8 cellular contexts compared by ENCODE assay signal in the genomic region with DNA sequence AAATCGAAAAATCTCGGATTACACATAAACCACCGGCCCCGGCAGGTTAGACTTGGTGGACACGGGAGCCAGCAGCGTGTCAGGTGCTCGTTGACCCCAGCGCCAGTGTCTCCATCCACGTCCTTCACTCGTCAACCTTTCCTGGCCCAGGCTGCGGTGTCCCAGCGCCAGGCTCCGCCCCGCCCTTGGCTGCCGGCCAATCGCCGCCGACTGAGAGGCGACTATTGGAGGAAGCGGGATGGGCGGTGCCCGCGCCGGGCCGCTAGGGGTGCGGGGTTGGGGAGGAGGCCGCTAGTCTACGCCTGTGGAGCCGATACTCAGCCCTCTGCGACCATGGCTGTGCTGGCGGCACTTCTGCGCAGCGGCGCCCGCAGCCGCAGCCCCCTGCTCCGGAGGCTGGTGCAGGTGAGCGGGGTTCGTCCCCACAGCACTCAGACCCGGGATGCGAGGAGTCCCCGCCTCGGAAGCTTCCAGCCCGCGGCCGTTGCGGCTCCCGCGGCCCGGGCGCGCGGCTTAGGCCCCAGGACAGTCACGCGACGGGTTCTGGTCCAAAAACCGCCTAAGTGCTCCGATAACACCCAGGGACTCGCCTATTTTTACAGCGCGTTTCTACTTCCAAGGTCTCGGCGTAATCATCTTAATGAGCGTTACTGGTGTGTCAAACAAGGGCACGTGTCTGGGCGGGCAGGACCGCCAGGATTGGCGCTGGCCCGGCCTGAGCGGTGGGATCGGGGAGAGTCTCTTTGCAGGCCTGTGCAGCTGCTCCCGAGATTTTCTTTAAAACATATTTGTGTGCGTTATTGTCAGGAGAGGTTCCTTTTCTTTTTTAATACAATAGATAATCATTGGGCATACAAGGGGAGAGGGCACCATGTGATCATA. TPM values are rescaled to one million over a fixed set of nuclear protein-coding genes. Genes with fewer than 3 reads are reported as not detected.
A peak's percentile ranks its signal among the peaks of the same experiment; 100 is the strongest.
DNase-seq lines count a peak whose midpoint lies in the region; ATAC-seq and TF ChIP-seq lines count a peak whose summit lies in the region.

TSS of gene ACAT1 (plus strand) at position 294 of the 882 bp plus-strand sequence. CDS start at position 334, 40 bp downstream.

- H3K27me3 ChIP-seq in heart left ventricle (peaks cover 0 to 3% (median 0%) of the 10 kb centered on the region in 9 donors), upper lobe of right lung (no peaks in the 10 kb centered on the region)

- H3K4me3 ChIP-seq in GM12875 (ENCODE audit: low read depth, low read length) (peak within 1 kb of the TSS; percentile 99), heart left ventricle (peak within 1 kb of the TSS; percentile 38 to 85 (median 74)), upper lobe of right lung (peak within 1 kb of the TSS; percentile 68)

- 0 to 1% (median 1%) methylated on average over 70 to 73 of the region's 73 CpGs for WGBS in adipose tissue, 3 donors
- 0 to 1% (median 1%) methylated on average over 35 to 73 of the region's 73 CpGs for whole genome bisulfite sequencing in heart left ventricle, 4 donors

- TF ChIP-seq POLR2A in heart left ventricle (IDR thresholded peaks at IDR 0.05), result peak; percentile 66 to 94

- H3K9me3 ChIP-seq in heart left ventricle (no peaks in the 10 kb centered on the region), upper lobe of right lung (no peaks in the 10 kb centered on the region)

- H3K27ac ChIP-seq in adipose tissue (ENCODE audit: low read depth, low read length) (no peak within 1 kb of the TSS), heart left ventricle (peak within 1 kb of the TSS; percentile 90 to 97 (median 94)), upper lobe of right lung (peak within 1 kb of the TSS; percentile 90)

- peaks cover 0 to 5% (median 0%) of the 10 kb centered on the region in 9 donors for H3K36me3 ChIP-seq in heart left ventricle
- H3K36me3 ChIP-seq in upper lobe of right lung, result no peaks in the 10 kb centered on the region

- DNase-seq in NCI-H1436 (lab: John Stamatoyannopoulos, UW) (peak; percentile 89), T follicular helper cell (ENCODE audit: low read depth) (peak; percentile 94), heart left ventricle (peak; percentile 98 to 100 (median 99)), posterior vena cava (ENCODE audit: low spot score) (peak; percentile 99), upper lobe of right lung (peak; percentile 99)

- intact Hi-C loops in heart left ventricle (cut with DNase I), result loop anchor here in 6 of 10 donors (1.0 to 10.0 kb wide), 6 partner anchors 51 to 533 kb away; partner anchors contain the start of genes NPAT (in 4 of the 6) and ATM (in 3 of the 6)
- intact Hi-C loops in posterior vena cava (cut with DNase I), result no loop called here
- intact Hi-C loops in upper lobe of right lung (cut with DNase I), result no loop called here

- peaks cover 0 to 55% (median 31%) of the 10 kb centered on the region in 12 donors for H3K4me1 ChIP-seq in heart left ventricle
- peaks cover 31% of the 10 kb centered on the region for H3K4me1 ChIP-seq in upper lobe of right lung

- TF ChIP-seq CTCF in GM12875 (IDR thresholded peaks at IDR 0.05; ENCODE audit: borderline replicate concordance, insufficient read depth, low read depth, low read length) (0 out of 2 replicates have a peak, but pooled peaks have one; percentile 27), heart left ventricle (IDR thresholded peaks at IDR 0.05) (peak in 10 of 12 donors; percentile 27 to 49 (median 33)), upper lobe of right lung (IDR thresholded peaks at IDR 0.05) (peak; percentile 38)

- ATAC-seq in HG02798 (IDR thresholded peaks at IDR 0.05; ENCODE audit: poor library complexity, unreplicated experiment), result peak; percentile 98
- peak; percentile 88 to 96 (median 94) for ATAC-seq in heart left ventricle
- ATAC-seq in upper lobe of right lung, result peak; percentile 98

RNA-seq across cellular contexts. Expression of gene ACAT1, which starts in this region (rescaled TPM):
- 100 to 1,000 TPM in 1 of 3 donors, 10 to 100 TPM in 2; 75.8 to 144 (median 95.4) TPM for polyA plus RNA-seq in adipose tissue
- 1,000 to 10,000 TPM in 1 of 9 donors, 100 to 1,000 TPM in 8; 206 to 1,337 (median 394) TPM for total RNA-seq in heart left ventricle
- 100 to 1,000 TPM; 166 to 360 TPM for polyA plus RNA-seq in heart left ventricle
- 100 to 1,000 TPM in 1 of 2 donors, 10 to 100 TPM in 1; 65.5 to 119 TPM for total RNA-seq in posterior vena cava
- total RNA-seq in upper lobe of right lung, result 68.4 TPM

Comparison
In these comparisons a context has a peak if more than half of its experiments do, and no peak if none do; other contexts are left out.
1. intact Hi-C loops: an anchor here in heart left ventricle (1.0 to 10.0 kb wide); none called in posterior vena cava and upper lobe of right lung.